Comparison of ENCODE assay signal across 10 cellular contexts in genomic region chr7:22725585-22725984, GRCh38. TPM values are rescaled to one million over a fixed set of nuclear protein-coding genes. Genes with fewer than 3 reads are reported as not detected.
DNase-seq lines count a peak whose midpoint lies in the region; ATAC-seq, FAIRE-seq and TF ChIP-seq lines count a peak whose summit lies in the region.
"Had no signal": no experiment of that assay in that cellular context is flagged by ENCODE, and none has a peak within 500 bp of the region (broad histone marks: within the 10 kb centered on the region; RNA-seq: fewer than 3 reads in every experiment).

No MANE protein-coding gene starts in this region.

- H3K4me3 ChIP-seq in PC-9 (no peak overlapping the region), fibroblast of mammary gland (ENCODE audit: control insufficient read depth, low read depth, low read length) (no peak overlapping the region)
- H3K4me3 ChIP-seq: pancreas had no signal

- TF ChIP-seq CTCF in PC-9 (conservative IDR thresholded peaks at IDR 0.05) (no peak), fibroblast of mammary gland (conservative IDR thresholded peaks at IDR 0.05; ENCODE audit: control insufficient read depth, insufficient read depth, low read depth, low read length) (peak; percentile 37)

- intact Hi-C loops in PC-9 (cut with micrococcal nuclease; ENCODE audit: unreplicated experiment) = loop anchor here (5.0 kb wide), 4 partner anchors 73 to 457 kb away; partner anchors contain the start of genes NUP42 and TOMM7

- no peak overlapping the region for H2AFZ ChIP-seq in PC-9

- no peaks in the 10 kb centered on the region for H3K27me3 ChIP-seq in PC-9 (ENCODE audit: insufficient read depth, low read depth)
- H3K27me3 ChIP-seq: pancreas had no signal

- BruUV-seq in PC-9 (replicated peaks; lab: Mats Ljungman, UMichigan) = no TSS peak

- no peaks in the 10 kb centered on the region for H3K36me3 ChIP-seq in PC-9 (ENCODE audit: low read depth)
- H3K36me3 ChIP-seq: pancreas had no signal

- peak overlapping the region; percentile 73 for H3K27ac ChIP-seq in PC-9
- H3K27ac ChIP-seq: pancreas had no signal

- CTCF ChIA-PET in PC-9 (lab: Charles Lee) = interaction anchor here (1.0 to 4.1 kb wide), 2 partner anchors 38 to 163 kb away, joined by 3 to 113 read pairs; no protein-coding TSS in a partner anchor

- POLR2A ChIA-PET in PC-9 (lab: Charles Lee; ENCODE audit: unreplicated experiment) = no interaction called here

- peaks cover 39% of the 10 kb centered on the region for H3K4me1 ChIP-seq in PC-9 (replicated peaks; ENCODE audit: insufficient read depth)
- H3K4me1 ChIP-seq: pancreas had no signal

- no peaks in the 10 kb centered on the region for H4K20me1 ChIP-seq in PC-9 (ENCODE audit: insufficient read depth)

- ATAC-seq in HG02870 (IDR thresholded peaks at IDR 0.05; ENCODE audit: unreplicated experiment) = no peak
- no peak for ATAC-seq in GM21619 (IDR thresholded peaks at IDR 0.05; ENCODE audit: unreplicated experiment)

- H3K9me2 ChIP-seq in PC-9 (ENCODE audit: insufficient read depth) = no peaks in the 10 kb centered on the region

- DNase-seq in ACHN = peak; percentile 66
- DNase-seq in GM18507 (ENCODE audit: extremely low spot score, insufficient read length, low read depth) = no peak
- DNase-seq in PC-9 = no peak
- peak; percentile 82 for DNase-seq in fibroblast of mammary gland (ENCODE audit: low read depth)
- no peak for DNase-seq in Ammon's horn (ENCODE audit: low spot score)
- DNase-seq in stimulated activated CD4-positive, alpha-beta T cell treated with anti-CD3 and anti-CD28 coated beads, Interleukin-2, amount 100 ng/mL, for 24 hours = no peak

- H3K4me2 ChIP-seq in PC-9 = peak overlapping the region; percentile 80; the same call in 1 of the 2 replicates

- in situ Hi-C loops in ACHN (cut with HindIII; ENCODE audit: low pct_ligation_motif_present, low pct_unique_long_range_greater_than_20kb, low sequenced_read_pairs) = loop anchor here (25.0 kb wide), 1 partner anchor 163 kb away; no protein-coding TSS in a partner anchor

- peak; percentile 79 for FAIRE-seq in GM18507 (lab: Jason Lieb, UNC)
- FAIRE-seq: pancreas had no signal

- H3F3A ChIP-seq in PC-9 (ENCODE audit: insufficient read depth, low read depth) = peaks cover 24% of the 10 kb centered on the region; the same call in 1 of the 2 replicates

- no peaks in the 10 kb centered on the region for H3K79me2 ChIP-seq in PC-9 (ENCODE audit: low read depth)

- no peaks in the 10 kb centered on the region; the same call in 1 of the 2 replicates for H3K9me3 ChIP-seq in PC-9 (ENCODE audit: insufficient read depth, low read depth)
- H3K9me3 ChIP-seq: pancreas had no signal

RNA-seq across cellular contexts. Expression of gene IL6, which starts 1.4 kb away (rescaled TPM):
- 1.4 and 1.7 TPM in 2 replicates for total RNA-seq in PC-9 (2021)
- total RNA-seq: temporal lobe had no signal

Comparison
In these comparisons a context has a peak if more than half of its experiments do, and no peak if none do; other contexts are left out.
1. DNase-seq: peak in ACHN (single experiment) and fibroblast of mammary gland (single experiment); none in GM18507 (single experiment), PC-9 (0 of 2), Ammon's horn (single experiment) and stimulated activated CD4-positive, alpha-beta T cell treated with anti-CD3 and anti-CD28 coated beads, Interleukin-2, amount 100 ng/mL, for 24 hours (0 of 2).